ENCODE assay signal across 8 cellular contexts in the genomic region with DNA sequence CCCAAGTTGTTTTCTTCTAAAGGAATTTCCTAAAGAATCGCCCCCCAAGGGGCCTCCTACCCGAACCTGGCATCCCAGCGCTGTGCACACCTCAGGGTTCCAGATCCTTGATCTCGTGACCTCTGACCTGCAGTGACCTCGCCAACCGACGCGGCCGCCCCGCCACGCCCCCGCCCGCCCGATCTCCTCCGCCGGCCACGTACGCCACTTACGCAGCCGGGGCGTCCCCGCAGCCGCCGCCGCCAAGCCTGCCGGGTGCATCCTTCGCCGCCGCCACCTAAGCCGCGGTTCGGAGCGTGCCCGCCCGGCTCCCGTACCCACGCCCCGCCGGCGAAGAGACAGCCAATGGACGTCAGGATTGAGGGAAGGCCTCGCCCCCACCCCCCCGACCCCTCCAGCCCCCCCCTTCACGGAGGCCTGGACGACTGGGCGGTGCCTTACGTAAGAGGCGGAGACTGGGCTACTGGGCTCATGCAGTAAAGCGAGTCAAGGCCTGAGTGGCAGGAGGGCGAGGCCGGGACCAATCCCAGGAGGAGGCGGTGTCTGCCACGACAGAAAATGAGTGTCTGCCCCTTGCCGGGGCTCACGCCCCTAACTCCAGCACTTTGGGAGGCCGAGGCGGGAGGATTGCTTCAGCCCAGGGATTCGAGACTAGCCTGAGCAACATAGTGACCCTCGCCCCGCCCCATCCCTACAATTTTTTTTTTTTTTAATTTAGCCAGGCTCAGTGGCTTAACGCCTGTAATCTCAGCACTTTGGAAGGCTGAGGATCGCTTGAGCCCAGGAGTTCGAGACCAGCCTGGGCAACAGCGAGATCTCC.
DNase-seq lines count a peak whose midpoint lies in the region; ATAC-seq lines count a peak whose summit lies in the region.

A gene with protein sequence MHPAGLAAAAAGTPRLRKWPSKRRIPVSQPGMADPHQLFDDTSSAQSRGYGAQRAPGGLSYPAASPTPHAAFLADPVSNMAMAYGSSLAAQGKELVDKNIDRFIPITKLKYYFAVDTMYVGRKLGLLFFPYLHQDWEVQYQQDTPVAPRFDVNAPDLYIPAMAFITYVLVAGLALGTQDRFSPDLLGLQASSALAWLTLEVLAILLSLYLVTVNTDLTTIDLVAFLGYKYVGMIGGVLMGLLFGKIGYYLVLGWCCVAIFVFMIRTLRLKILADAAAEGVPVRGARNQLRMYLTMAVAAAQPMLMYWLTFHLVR (minus strand): TSS at position 291 of the 820 bp plus-strand sequence. CDS start 30 bp downstream, at position 261.

- peaks cover 0 to 8% (median 2%) of the 10 kb centered on the region in 11 experiments; a peak in 5 of 22 replicates for H3K36me3 ChIP-seq in BLaER1 treated with 17β-estradiol and CSF1 and Interleukin-3, amounts not matched to agents 10 nM and 100 nM

- H4K20me1 ChIP-seq in BLaER1 treated with 17β-estradiol and CSF1 and Interleukin-3, amounts not matched to agents 10 nM and 100 nM = peaks cover 0 to 27% (median 9%) of the 10 kb centered on the region in 11 experiments; a peak in 8 of 22 replicates

- peak; percentile 95 to 99 for DNase-seq in NCI-H526 (lab: John Stamatoyannopoulos, UW)
- peak; percentile 97 for DNase-seq in activated CD4-positive, alpha-beta T cell treated with anti-CD3 and anti-CD28 coated beads for 48 hours
- DNase-seq in stimulated activated CD4-positive, alpha-beta T cell treated with anti-CD3 and anti-CD28 coated beads, Interleukin-1b, Interleukin-23, amount 100 ng/mL, for 24 hours (ENCODE audit: low read depth in 4 of 4, low spot score in 1 of 4) = peak; percentile 85 to 92 (median 89)

- H3K9me3 ChIP-seq in BLaER1 treated with 17β-estradiol and CSF1 and Interleukin-3, amounts not matched to agents 10 nM and 100 nM (replicated peaks in 1 of 11) = no peaks in the 10 kb centered on the region

- H3K9ac ChIP-seq in BLaER1 treated with 17β-estradiol and CSF1 and Interleukin-3, amounts not matched to agents 10 nM and 100 nM = peak within 1 kb of the TSS; percentile 69 to 88 (median 83)

- peak within 1 kb of the TSS; percentile 92 to 99 (median 97) for H3K4me2 ChIP-seq in BLaER1 treated with 17β-estradiol and CSF1 and Interleukin-3, amounts not matched to agents 10 nM and 100 nM

- peaks cover 54 to 76% (median 73%) of the 10 kb centered on the region in 10 experiments for H3K4me1 ChIP-seq in BLaER1 treated with 17β-estradiol and CSF1 and Interleukin-3, amounts not matched to agents 10 nM and 100 nM

- no peaks in the 10 kb centered on the region for H3K27me3 ChIP-seq in BLaER1 treated with 17β-estradiol and CSF1 and Interleukin-3, amounts not matched to agents 10 nM and 100 nM
- no peaks in the 10 kb centered on the region for H3K27me3 ChIP-seq in layer of hippocampus (ENCODE audit: control insufficient read depth, insufficient read depth, low read length)

- ATAC-seq in GM19328 (IDR thresholded peaks at IDR 0.05; ENCODE audit: unreplicated experiment) = peak; percentile 84
- peak; percentile 60 for ATAC-seq in HG03469 (IDR thresholded peaks at IDR 0.05; ENCODE audit: unreplicated experiment)

- H3K27ac ChIP-seq in BLaER1 treated with 17β-estradiol and CSF1 and Interleukin-3, amounts not matched to agents 10 nM and 100 nM = peak within 1 kb of the TSS; percentile 64 to 84 (median 75); a peak in 21 of 22 replicates
- H3K27ac ChIP-seq in cingulate gyrus (ENCODE audit: low read depth, low read length) = peak within 1 kb of the TSS; percentile 89
- H3K27ac ChIP-seq in layer of hippocampus (ENCODE audit: low read depth, low read length) = peak within 1 kb of the TSS; percentile 86

- peak within 1 kb of the TSS; percentile 61 to 87 (median 74) for H3K4me3 ChIP-seq in BLaER1 treated with 17β-estradiol and CSF1 and Interleukin-3, amounts not matched to agents 10 nM and 100 nM

Comparison
In these comparisons a context has a peak if more than half of its experiments do, and no peak if none do; other contexts are left out.
1. Peak in every context shown above with its lines: DNase-seq, ATAC-seq, H3K4me3 ChIP-seq and H3K27ac ChIP-seq.